In the genomic region with DNA sequence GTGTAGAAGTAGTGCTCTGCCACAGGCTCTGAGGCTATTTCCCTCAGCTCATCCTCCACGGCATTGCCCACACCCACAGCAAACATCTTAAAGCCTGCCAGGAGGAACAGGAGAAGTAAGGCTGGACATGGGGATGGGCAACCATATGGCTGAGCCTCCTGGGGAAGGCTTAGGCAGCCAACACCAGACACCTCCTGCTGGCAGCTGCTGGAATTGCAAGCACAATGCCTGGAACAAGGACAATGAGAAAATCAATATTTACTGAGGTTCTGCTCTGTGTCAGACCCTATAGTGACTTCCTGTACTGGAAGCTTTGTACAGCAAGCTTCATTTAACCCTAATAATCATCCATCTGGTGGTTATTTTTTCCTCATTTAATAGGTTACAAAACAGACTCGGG, we compare ENCODE assay signal across 11 cellular contexts. TPM values are rescaled to one million over a fixed set of nuclear protein-coding genes. Genes with fewer than 3 reads are reported as not detected.
A peak's percentile ranks its signal among the peaks of the same experiment; 100 is the strongest.
DNase-seq lines count a peak whose midpoint lies in the region; ATAC-seq and TF ChIP-seq lines count a peak whose summit lies in the region.
"Had no signal": no experiment of that assay in that cellular context is flagged by ENCODE, and none has a peak within 500 bp of the region (broad histone marks: within the 10 kb centered on the region; RNA-seq: fewer than 3 reads in every experiment).

No MANE protein-coding gene starts in this region.

- no peak for DNase-seq in BJ (ENCODE audit: low read depth)
- no peak for DNase-seq in GM12864 (ENCODE audit: low read depth)
- DNase-seq in RWPE2 (ENCODE audit: low spot score) = no peak
- no peak for DNase-seq in kidney epithelial cell (ENCODE audit: low read depth)
- DNase-seq in iPS-NIHi11 (ENCODE audit: low spot score) = no peak
- no peak for DNase-seq in NCI-H1417 treated with DMSO at 0.1 percent for 48 hours (lab: John Stamatoyannopoulos, UW)
- no peak for DNase-seq in ascending aorta (ENCODE audit: low spot score in 2 of 2)
- no peak for DNase-seq in H4 (ENCODE audit: low spot score)
- DNase-seq: activated CD4-positive, alpha-beta T cell treated with anti-CD3 and anti-CD28 coated beads, Interleukin-2, amount 50 U/mL, for 1 hour; NK-92 treated with Interleukin-12 subunit alpha and Interleukin-12 subunit beta, amount 100 ng/mL, for 24 hours had no signal

- intact Hi-C loops in ascending aorta (cut with DNase I) = loop anchor here (5.0 to 10.0 kb wide), 4 partner anchors 630 to 1830 kb away; a partner anchor contains a TSS

- POLR2A ChIA-PET in BJ (lab: Charles Lee) = no interaction called here

- ATAC-seq in RWPE2 (ENCODE audit: low read depth) = no peak

- H3K4me1 ChIP-seq in RWPE2 (ENCODE audit: insufficient read depth, poor library complexity, severe bottlenecking) = no peaks in the 10 kb centered on the region
- H3K4me1 ChIP-seq in ascending aorta = peaks cover 0 to 4% of the 10 kb centered on the region in 2 donors

- H3K36me3 ChIP-seq in BJ (ENCODE audit: control insufficient read depth, insufficient read depth, low read length) (no peaks in the 10 kb centered on the region), RWPE2 (ENCODE audit: low read depth) (no peaks in the 10 kb centered on the region), kidney epithelial cell (ENCODE audit: control insufficient read depth, insufficient read depth, low read length) (no peaks in the 10 kb centered on the region), ascending aorta (no peaks in the 10 kb centered on the region)

- H3K9me3 ChIP-seq in RWPE2 (ENCODE audit: severe bottlenecking) (no peaks in the 10 kb centered on the region), ascending aorta (peaks cover 0 to 4% of the 10 kb centered on the region in 2 donors)

- CTCF ChIA-PET in BJ (lab: Yijun Ruan, JAX) = no interaction called here

- H3K27ac ChIP-seq in RWPE2 (ENCODE audit: poor library complexity, severe bottlenecking) (no peak overlapping the region), ascending aorta (no peak overlapping the region)

- H3K4me3 ChIP-seq in BJ (ENCODE audit: low read depth, low read length) (no peak overlapping the region), GM12864 (ENCODE audit: low read depth, low read length) (no peak overlapping the region), RWPE2 (ENCODE audit: severe bottlenecking) (no peak overlapping the region), kidney epithelial cell (ENCODE audit: low read depth, low read length) (no peak overlapping the region), ascending aorta (no peak overlapping the region)

- TF ChIP-seq CTCF in BJ (IDR thresholded peaks at IDR 0.05; ENCODE audit: insufficient read depth, low read depth, low read length) (peak; percentile 41), GM12864 (IDR thresholded peaks at IDR 0.05; ENCODE audit: low read depth, low read length, missing control alignments) (peak; percentile 69), RWPE2 (IDR thresholded peaks at IDR 0.05; ENCODE audit: poor library complexity, severe bottlenecking) (peak; percentile 22), kidney epithelial cell (IDR thresholded peaks at IDR 0.05; ENCODE audit: insufficient read depth, low read length, poor library complexity, severe bottlenecking) (peak; percentile 42), ascending aorta (IDR thresholded peaks at IDR 0.05) (peak in 1 of 3 experiments; percentile 20)

- H3K27me3 ChIP-seq in BJ (ENCODE audit: control insufficient read depth, insufficient read depth, low read length) (peaks cover 11% of the 10 kb centered on the region), RWPE2 (ENCODE audit: insufficient read depth, poor library complexity, severe bottlenecking) (no peaks in the 10 kb centered on the region), kidney epithelial cell (ENCODE audit: control insufficient read depth, insufficient read depth, low read length) (peaks cover 3% of the 10 kb centered on the region), ascending aorta (no peaks in the 10 kb centered on the region)

RNA-seq across cellular contexts. Expression of a gene that starts 8.2 kb away (rescaled TPM):
- 0.02 and 0.13 TPM in 2 replicates for polyA plus RNA-seq in BJ (2011; rRNA removed)
- 0.31 and 0.38 TPM in 2 replicates for polyA minus RNA-seq in BJ (2011; rRNA and poly(A)+ RNA removed)
- 0.04 TPM in 1 of 2 replicates, not detected in the other for total RNA-seq in kidney epithelial cell
- total RNA-seq in ascending aorta = 0.85 TPM
- 0.06 and 0.51 TPM in 2 replicates for total RNA-seq in H4 (2014; rRNA removed; shearing (Covaris generic))
- total RNA-seq: pulmonary artery endothelial cell had no signal

RNA-seq across cellular contexts. Expression of a gene that starts 42.4 kb away (rescaled TPM):
- 1.6 and 2.1 TPM in 2 replicates for polyA plus RNA-seq in BJ (2011; rRNA removed)
- 2.7 and 2.8 TPM in 2 replicates for polyA minus RNA-seq in BJ (2011; rRNA and poly(A)+ RNA removed)
- 2.6 and 3.1 TPM in 2 replicates for total RNA-seq in kidney epithelial cell
- total RNA-seq in ascending aorta = 56.1 TPM
- total RNA-seq in H4 (2014; rRNA removed; shearing (Covaris generic)) = 0.10 TPM in 1 of 2 replicates, not detected in the other

Comparison
In these comparisons a context has a peak if more than half of its experiments do, and no peak if none do; other contexts are left out.
1. RNA of a gene that starts 42.4 kb away (total RNA-seq): 56.1 TPM in ascending aorta (single experiment); 2.6 to 3.1 TPM in kidney epithelial cell and 0.10 TPM in H4; every median in the first group is over 10 times any median in the second.